1 cellular context compared by ENCODE assay signal in genomic region chr1:150142083-150142482, GRCh38.
TF ChIP-seq lines count a peak whose summit lies in the region.

No MANE protein-coding gene starts in this region.

TF ChIP-seq in HepG2, 621 proteins besides CTCF, POLR2A, EP300 and RAD21 (continued from another document):
- TF ChIP-seq KIAA2018 (CRISPR knock-in tag; IDR thresholded peaks at IDR 0.05; ENCODE audit: borderline replicate concordance) (no peak), ZNF362 (CRISPR knock-in tag; IDR thresholded peaks at IDR 0.05; ENCODE audit: borderline replicate concordance) (no peak), RXRB (CRISPR knock-in tag; IDR thresholded peaks at IDR 0.05; ENCODE audit: borderline replicate concordance) (no peak), HOXA5 (CRISPR knock-in tag; IDR thresholded peaks at IDR 0.05) (no peak), SALL1 (CRISPR knock-in tag; IDR thresholded peaks at IDR 0.05) (no peak)
